ENCODE assay signal across 1 cellular context in genomic region chr9:108869092-108869725, GRCh38.
TF ChIP-seq lines count a peak whose summit lies in the region.

No MANE protein-coding gene starts in this region.

TF ChIP-seq in HepG2, 621 proteins besides CTCF, POLR2A, EP300 and RAD21 (continued from another document and continues in another):
- TF ChIP-seq MIER3 (CRISPR knock-in tag; IDR thresholded peaks at IDR 0.05; ENCODE audit: borderline replicate concordance) (peak; percentile 92), ZNF432 (CRISPR knock-in tag; IDR thresholded peaks at IDR 0.05; ENCODE audit: borderline replicate concordance) (no peak), TEAD3 (CRISPR knock-in tag; optimal IDR thresholded peaks at IDR 0.05; ENCODE audit: borderline replicate concordance) (peak; percentile 96), ZBTB4 (CRISPR knock-in tag; IDR thresholded peaks at IDR 0.05; ENCODE audit: borderline replicate concordance) (no peak), CERS6 (CRISPR knock-in tag; IDR thresholded peaks at IDR 0.05) (no peak), BRD4 (CRISPR knock-in tag; IDR thresholded peaks at IDR 0.05) (no peak), ZNF691 (CRISPR knock-in tag; IDR thresholded peaks at IDR 0.05; ENCODE audit: borderline replicate concordance, low read depth) (no peak), ZNF512 (CRISPR knock-in tag; IDR thresholded peaks at IDR 0.05) (no peak), ZNF737 (CRISPR knock-in tag; IDR thresholded peaks at IDR 0.05; ENCODE audit: borderline replicate concordance) (no peak), UBTF (CRISPR knock-in tag; IDR thresholded peaks at IDR 0.05) (0 out of 2 replicates have a peak, but pooled peaks have one; percentile 34), ZNF30 (CRISPR knock-in tag; IDR thresholded peaks at IDR 0.05) (no peak), POGK (CRISPR knock-in tag; conservative IDR thresholded peaks at IDR 0.05) (peak; percentile 88; the same call in 1 of the 2 replicates), THAP11 (CRISPR knock-in tag; IDR thresholded peaks at IDR 0.05) (peak; percentile 66), EED (CRISPR knock-in tag; IDR thresholded peaks at IDR 0.05) (no peak), MTERF4 (CRISPR knock-in tag; IDR thresholded peaks at IDR 0.05) (no peak), MBD4 (IDR thresholded peaks at IDR 0.05; ENCODE audit: borderline replicate concordance, low read length) (peak; percentile 64; the same call in 1 of the 2 replicates), GABPB1 (CRISPR knock-in tag; IDR thresholded peaks at IDR 0.05) (no peak), ZKSCAN8 (CRISPR knock-in tag; IDR thresholded peaks at IDR 0.05; ENCODE audit: borderline replicate concordance) (peak; percentile 65; the same call in 1 of the 2 replicates), BCLAF1 (IDR thresholded peaks at IDR 0.05) (no peak), ARID4A (CRISPR knock-in tag; IDR thresholded peaks at IDR 0.05; ENCODE audit: borderline replicate concordance) (peak; percentile 66; the same call in 1 of the 2 replicates), ONECUT2 (CRISPR knock-in tag; IDR thresholded peaks at IDR 0.05) (0 out of 2 replicates have a peak, but pooled peaks have one; percentile 10), ZNF501 (CRISPR knock-in tag; IDR thresholded peaks at IDR 0.05) (no peak), PATZ1 (CRISPR knock-in tag; IDR thresholded peaks at IDR 0.05) (peak; percentile 65), ELF1 (CRISPR knock-in tag; IDR thresholded peaks at IDR 0.05) (no peak), SETDB1 (CRISPR knock-in tag; IDR thresholded peaks at IDR 0.05; ENCODE audit: borderline replicate concordance) (no peak), ZXDC (CRISPR knock-in tag; IDR thresholded peaks at IDR 0.05) (no peak), ZNF335 (CRISPR knock-in tag; IDR thresholded peaks at IDR 0.05) (no peak), RCOR2 (CRISPR knock-in tag; IDR thresholded peaks at IDR 0.05) (no peak)
